ENCODE assay signal across 8 cellular contexts in genomic region chr5:141636413-141637265, GRCh38. TPM values are rescaled to one million over a fixed set of nuclear protein-coding genes. Genes with fewer than 3 reads are reported as not detected.
DNase-seq lines count a peak whose midpoint lies in the region; ATAC-seq and TF ChIP-seq lines count a peak whose summit lies in the region.

HDAC3 (minus strand) TSS chr5:141636849; CDS start chr5:141636790, 59 bp downstream.
RELL2 (plus strand) TSS chr5:141636997; CDS start chr5:141638226, 1,229 bp downstream.

- TF ChIP-seq CTCF in BE2C (IDR thresholded peaks at IDR 0.05; ENCODE audit: low read depth, low read length) (no peak), right lobe of liver (IDR thresholded peaks at IDR 0.05) (no peak)

- H3K4me3 Mint-ChIP-seq in dendritic cell treated with granulocyte-macrophage colony-stimulating factor and Interleukin-4, amounts not matched to agents 40 ng/mL and 50 ng/mL, for 4 days, result peak within 1 kb of the TSS; percentile 91

- 1% methylated on average over 17 of the region's 66 CpGs for WGBS in right lobe of liver (ENCODE audit: insufficient coverage, low coverage, low lambda C conversion rate, missing lambda C conversion rate)

- intact Hi-C loops in dendritic cell treated with granulocyte-macrophage colony-stimulating factor and Interleukin-4, amounts not matched to agents 40 ng/mL and 50 ng/mL, for 4 days (cut with micrococcal nuclease), result no loop called here
- intact Hi-C loops in right lobe of liver (cut with DNase I), result no loop called here

- ATAC-seq in HG03432 (IDR thresholded peaks at IDR 0.05; ENCODE audit: unreplicated experiment) (peak; percentile 78), right lobe of liver (peak; percentile 95 to 99 (median 97))

- H3K4me3 ChIP-seq in BE2C (ENCODE audit: low read depth, low read length) (peak within 1 kb of the TSS; percentile 96), right lobe of liver (peak within 1 kb of the TSS; percentile 79 to 95 (median 87))

- H3K9me3 Mint-ChIP-seq in dendritic cell treated with granulocyte-macrophage colony-stimulating factor and Interleukin-4, amounts not matched to agents 40 ng/mL and 50 ng/mL, for 4 days, result no peaks in the 10 kb centered on the region

- no peaks in the 10 kb centered on the region for H3K27me3 ChIP-seq in BE2C
- no peaks in the 10 kb centered on the region for H3K27me3 ChIP-seq in right lobe of liver

- H3K9me3 ChIP-seq in BE2C (no peaks in the 10 kb centered on the region), right lobe of liver (no peaks in the 10 kb centered on the region)

- peak within 1 kb of the TSS; percentile 59 for H3K27ac Mint-ChIP-seq in dendritic cell treated with granulocyte-macrophage colony-stimulating factor and Interleukin-4, amounts not matched to agents 40 ng/mL and 50 ng/mL, for 4 days

- DNase-seq in BE2C (peak; percentile 98), NCI-H526 (lab: John Stamatoyannopoulos, UW) (peak; percentile 73 to 94), right lobe of liver (peak; percentile 97)
- DNase-seq in activated CD4-positive, alpha-beta T cell treated with anti-CD3 and anti-CD28 coated beads, Interleukin-2, amount 50 U/mL, for 1 hour, result peak; percentile 95
- DNase-seq in stimulated activated CD4-positive, alpha-beta T cell treated with anti-CD3 and anti-CD28 coated beads, Interleukin-4, amount 100 ng/mL, for 1 hour, result peak; percentile 96

- no peaks in the 10 kb centered on the region for H3K27me3 Mint-ChIP-seq in dendritic cell treated with granulocyte-macrophage colony-stimulating factor and Interleukin-4, amounts not matched to agents 40 ng/mL and 50 ng/mL, for 4 days

- H3K36me3 ChIP-seq in BE2C (peaks cover 5% of the 10 kb centered on the region; the same call in 1 of the 2 replicates), right lobe of liver (no peaks in the 10 kb centered on the region)

- H3K36me3 Mint-ChIP-seq in dendritic cell treated with granulocyte-macrophage colony-stimulating factor and Interleukin-4, amounts not matched to agents 40 ng/mL and 50 ng/mL, for 4 days (ENCODE audit: low read depth), result peaks cover 60% of the 10 kb centered on the region

- H3K4me1 ChIP-seq in BE2C (peaks cover 3% of the 10 kb centered on the region), right lobe of liver (peaks cover 0 to 18% (median 5%) of the 10 kb centered on the region in 4 donors)

- H3K27ac ChIP-seq in right lobe of liver, result peak within 1 kb of the TSS; percentile 65 to 83 (median 66)

- TF ChIP-seq POLR2A in GM19193 (IDR thresholded peaks at IDR 0.05; ENCODE audit: extremely low read depth, insufficient read depth, insufficient read length), result peak; percentile 83
- peak; percentile 89 for TF ChIP-seq POLR2A in right lobe of liver (IDR thresholded peaks at IDR 0.05)

- peaks cover 68% of the 10 kb centered on the region for H3K4me1 Mint-ChIP-seq in dendritic cell treated with granulocyte-macrophage colony-stimulating factor and Interleukin-4, amounts not matched to agents 40 ng/mL and 50 ng/mL, for 4 days (ENCODE audit: low read depth)

RNA-seq across cellular contexts. Expression of gene HDAC3, which starts in this region (rescaled TPM):
- polyA plus RNA-seq in BE2C (2012; ENCODE audit: insufficient read depth, insufficient read length, low read depth), result 109 TPM
- 10 to 100 TPM; 18.2 to 26.5 (median 23.3) TPM for total RNA-seq in right lobe of liver

RNA-seq across cellular contexts. Expression of gene RELL2, which starts in this region (rescaled TPM):
- 62.2 TPM for polyA plus RNA-seq in BE2C (2012; ENCODE audit: insufficient read depth, insufficient read length, low read depth)
- 1 to 10 TPM in 4 of 6 experiments, under 1 TPM in 2; 0.53 to 2.6 (median 1.2) TPM for total RNA-seq in right lobe of liver

Comparison
In these comparisons a context has a peak if more than half of its experiments do, and no peak if none do; other contexts are left out.
1. Peak in every context shown above with its lines: DNase-seq, ATAC-seq, H3K4me3 ChIP-seq and H3K27ac ChIP-seq.